21 cellular contexts compared by ENCODE assay signal in genomic region chr21:44971672-44971995, GRCh38. TPM values are rescaled to one million over a fixed set of nuclear protein-coding genes. Genes with fewer than 3 reads are reported as not detected.
A peak's percentile ranks its signal among the peaks of the same experiment; 100 is the strongest.
DNase-seq lines count a peak whose midpoint lies in the region; ATAC-seq and TF ChIP-seq lines count a peak whose summit lies in the region.
"Had no signal": no experiment of that assay in that cellular context is flagged by ENCODE, and none has a peak within 500 bp of the region (broad histone marks: within the 10 kb centered on the region; RNA-seq: fewer than 3 reads in every experiment).

No MANE protein-coding gene starts in this region.

- H3K56ac ChIP-seq in IMR-90 (ENCODE audit: extremely low read depth, insufficient read depth, low read length): no peak overlapping the region

- H3K4me3 ChIP-seq in GM23338: no peak overlapping the region
- no peak overlapping the region for H3K4me3 ChIP-seq in IMR-90 (ENCODE audit: insufficient read depth, low read depth, low read length)
- H3K4me3 ChIP-seq in gastroesophageal sphincter: no peak overlapping the region
- H3K4me3 ChIP-seq in spleen: no peak overlapping the region
- H3K4me3 ChIP-seq: SK-N-MC had no signal

- H3K4me2 ChIP-seq in GM23338: no peak overlapping the region
- no peak overlapping the region for H3K4me2 ChIP-seq in IMR-90 (ENCODE audit: low read depth, low read length)

- H3K4me1 Mint-ChIP-seq in GM23338: peaks cover 18% of the 10 kb centered on the region
- peaks cover 21% of the 10 kb centered on the region for H3K4me1 Mint-ChIP-seq in activated CD4-positive, alpha-beta T cell treated with anti-CD3 and anti-CD28 coated beads, Interleukin-2, amount 10 ng/mL, durations not matched to agents 7 days and 5 days

- H3K9ac ChIP-seq in IMR-90 (ENCODE audit: low read depth, low read length): no peak overlapping the region

- H3K36me3 ChIP-seq in GM23338 (ENCODE audit: insufficient read depth) (no peaks in the 10 kb centered on the region), IMR-90 (ENCODE audit: control insufficient read depth, insufficient read depth, low read length) (peaks cover 34% of the 10 kb centered on the region), gastroesophageal sphincter (peaks cover 0 to 59% of the 10 kb centered on the region in 2 donors), spleen (peaks cover 0 to 92% (median 12%) of the 10 kb centered on the region in 6 donors)

- peaks cover 16% of the 10 kb centered on the region for H4K20me1 ChIP-seq in GM23338 (replicated peaks; ENCODE audit: insufficient read depth)
- H4K20me1 ChIP-seq in IMR-90 (ENCODE audit: insufficient read depth, low read length): peaks cover 3% of the 10 kb centered on the region; the same call in 1 of the 2 replicates

- no peaks in the 10 kb centered on the region for H3K4me1 ChIP-seq in GM23338 (ENCODE audit: insufficient read depth)
- H3K4me1 ChIP-seq in IMR-90 (ENCODE audit: control insufficient read depth, insufficient read depth, low read length): peaks cover 25% of the 10 kb centered on the region
- peaks cover 0 to 83% (median 16%) of the 10 kb centered on the region in 3 donors for H3K4me1 ChIP-seq in gastroesophageal sphincter
- peaks cover 27 to 77% (median 53%) of the 10 kb centered on the region in 6 donors for H3K4me1 ChIP-seq in spleen

- H3F3A ChIP-seq in GM23338 (replicated peaks; ENCODE audit: low read depth): no peaks in the 10 kb centered on the region

- 0 out of 2 replicates have a peak overlapping the region, but pooled peaks have one; percentile 58 for H2AK5ac ChIP-seq in IMR-90 (ENCODE audit: low read depth, low read length)

- H3K14ac ChIP-seq in IMR-90 (replicated peaks; ENCODE audit: low read depth, low read length): no peak overlapping the region

- peaks cover 38% of the 10 kb centered on the region for H3K36me3 Mint-ChIP-seq in GM23338 (ENCODE audit: low read depth)
- H3K36me3 Mint-ChIP-seq in activated CD4-positive, alpha-beta T cell treated with anti-CD3 and anti-CD28 coated beads, Interleukin-2, amount 10 ng/mL, durations not matched to agents 7 days and 5 days (ENCODE audit: low read depth): peaks cover 4% of the 10 kb centered on the region

- POLR2A ChIA-PET in IMR-90 (lab: Charles Lee; ENCODE audit: unreplicated experiment): no interaction called here
- POLR2A ChIA-PET in activated CD4-positive, alpha-beta T cell treated with anti-CD3 and anti-CD28 coated beads, Interleukin-2, amount 10 ng/mL, durations not matched to agents 7 days and 5 days (lab: Charles Lee): no interaction called here

- 100% methylated on average over 8 of the region's 10 CpGs; no CpG with 5 or more reads in 1 of the 2 experiments for WGBS in IMR-90 (ENCODE audit: extremely low coverage in 2 of 2, insufficient read length in 1 of 2), 2 experiments
- WGBS in gastroesophageal sphincter (ENCODE audit: low coverage in 1 of 2), 2 donors: no CpG with 5 or more reads among the region's 10 CpGs
- WGBS in spleen, 5 donors: 64 to 82% (median 76%) methylated on average over 9 to 10 of the region's 10 CpGs

- no peak overlapping the region for H2BK120ac ChIP-seq in IMR-90 (ENCODE audit: low read depth, low read length)

- no peak for TF ChIP-seq CTCF in GM23338 (conservative IDR thresholded peaks at IDR 0.05; ENCODE audit: low read depth in 2 of 2)
- no peak for TF ChIP-seq CTCF in IMR-90 (conservative IDR thresholded peaks at IDR 0.05; ENCODE audit: low read depth, low read length)
- TF ChIP-seq CTCF in gastroesophageal sphincter (IDR thresholded peaks at IDR 0.05): no peak
- TF ChIP-seq CTCF in spleen (IDR thresholded peaks at IDR 0.05 in 8 of 11, conservative IDR thresholded peaks at IDR 0.05 in 3 of 11): no peak

- no peak for TF ChIP-seq RAD21 in IMR-90 (IDR thresholded peaks at IDR 0.05; ENCODE audit: low read length)

- DNase-seq in GM23338 (ENCODE audit: low spot score) (no peak), IMR-90 (no peak), spleen (no peak), NCI-H1092 (lab: John Stamatoyannopoulos, UW) (no peak)
- DNase-seq in stimulated activated CD4-positive, alpha-beta T cell treated with anti-CD3 and anti-CD28 coated beads, Interleukin-4, amount 100 ng/mL, for 1 hour: no peak
- no peak for DNase-seq in activated CD4-positive, alpha-beta T cell treated with anti-CD3 and anti-CD28 coated beads, Interleukin-2, amount 10 ng/mL, durations not matched to agents 7 days and 5 days
- DNase-seq: ACHN; AML-193; COR-L47; DMS153; GDM1; MM.1S; NCI-H1092 treated with DMSO at 0.1 percent for 48 hours; NCI-H2081; NCI-H2171 treated with DMSO at 0.1 percent for 48 hours; NCI-H446 treated with DMSO at 0.1 percent for 48 hours; NK-92 treated with Interleukin-12 subunit alpha and Interleukin-12 subunit beta, amount 100 ng/mL, for 24 hours; OCI-M1; SHP77 had no signal

- H4K91ac ChIP-seq in IMR-90 (ENCODE audit: insufficient read depth, low read depth, low read length): no peak overlapping the region

- dilution Hi-C loops in IMR-90 (cut with HindIII; ENCODE audit: low sequenced_read_pairs, unreplicated experiment): no loop called here

- H3K79me2 ChIP-seq in GM23338 (replicated peaks; ENCODE audit: insufficient read depth): peaks cover 3% of the 10 kb centered on the region; the same call in 1 of the 2 replicates

- no peak overlapping the region for H4K5ac ChIP-seq in IMR-90 (ENCODE audit: low read depth, low read length)

- TF ChIP-seq EP300 in gastroesophageal sphincter (IDR thresholded peaks at IDR 0.05): no peak

- intact Hi-C loops in IMR-90 (cut with micrococcal nuclease) (no loop called here), spleen (cut with DNase I; ENCODE audit: low total_unique reads) (no loop called here)

- no peak overlapping the region for H4K8ac ChIP-seq in IMR-90 (ENCODE audit: low read depth in 2 of 2, low read length in 2 of 2)

- H3K4ac ChIP-seq in IMR-90 (ENCODE audit: low read depth, low read length): no peak overlapping the region

- no peak overlapping the region for H2AFZ ChIP-seq in GM23338
- H2AFZ ChIP-seq in IMR-90 (replicated peaks; ENCODE audit: low read length, poor library complexity): no peak overlapping the region

- no peak for TF ChIP-seq POLR2A in IMR-90 (IDR thresholded peaks at IDR 0.05; ENCODE audit: low read depth, low read length)
- TF ChIP-seq POLR2A in gastroesophageal sphincter (IDR thresholded peaks at IDR 0.05): no peak
- no peak for TF ChIP-seq POLR2A in spleen (IDR thresholded peaks at IDR 0.05)

- H3K9me3 Mint-ChIP-seq in GM23338: no peaks in the 10 kb centered on the region
- H3K9me3 Mint-ChIP-seq in activated CD4-positive, alpha-beta T cell treated with anti-CD3 and anti-CD28 coated beads, Interleukin-2, amount 10 ng/mL, durations not matched to agents 7 days and 5 days: no peaks in the 10 kb centered on the region

- H3K79me1 ChIP-seq in IMR-90 (ENCODE audit: low read depth in 1 of 2, low read length in 2 of 2): peaks cover 7 to 35% of the 10 kb centered on the region in 2 experiments; a peak in 3 of 4 replicates

- in situ Hi-C loops in IMR-90 (cut with MboI; ENCODE audit: low sequenced_read_pairs): no loop called here

- H3K27ac Mint-ChIP-seq in GM23338: peak overlapping the region; percentile 89; the same call in 1 of the 2 replicates
- H3K27ac Mint-ChIP-seq in activated CD4-positive, alpha-beta T cell treated with anti-CD3 and anti-CD28 coated beads, Interleukin-2, amount 10 ng/mL, durations not matched to agents 7 days and 5 days: no peak overlapping the region

- H2BK20ac ChIP-seq in IMR-90 (ENCODE audit: low read depth, low read length): no peak overlapping the region

- H3K27me3 ChIP-seq in GM23338 (ENCODE audit: insufficient read depth): no peaks in the 10 kb centered on the region
- no peaks in the 10 kb centered on the region for H3K27me3 ChIP-seq in IMR-90 (ENCODE audit: control insufficient read depth, insufficient read depth, low read length)
- H3K27me3 ChIP-seq in gastroesophageal sphincter: no peaks in the 10 kb centered on the region
- H3K27me3 ChIP-seq in spleen (replicated peaks in 1 of 7): no peaks in the 10 kb centered on the region

- H3K27me3 Mint-ChIP-seq in GM23338 (ENCODE audit: insufficient read depth, low read depth, poor library complexity): peaks cover 7% of the 10 kb centered on the region
- H3K27me3 Mint-ChIP-seq in activated CD4-positive, alpha-beta T cell treated with anti-CD3 and anti-CD28 coated beads, Interleukin-2, amount 10 ng/mL, durations not matched to agents 7 days and 5 days: no peaks in the 10 kb centered on the region

- CTCF ChIA-PET in IMR-90 (lab: Yijun Ruan, JAX): no interaction called here
- CTCF ChIA-PET in activated CD4-positive, alpha-beta T cell treated with anti-CD3 and anti-CD28 coated beads, Interleukin-2, amount 10 ng/mL, durations not matched to agents 7 days and 5 days (lab: Charles Lee): no interaction called here

- no peaks in the 10 kb centered on the region for H3K9me2 ChIP-seq in GM23338 (ENCODE audit: insufficient read depth)

- H3K9me3 ChIP-seq in IMR-90 (ENCODE audit: control insufficient read depth, insufficient read depth, low read length) (no peaks in the 10 kb centered on the region), gastroesophageal sphincter (no peaks in the 10 kb centered on the region), spleen (no peaks in the 10 kb centered on the region)

- H2BK5ac ChIP-seq in IMR-90 (ENCODE audit: low read depth, low read length, poor library complexity, severe bottlenecking): no peak overlapping the region

- H3K9me1 ChIP-seq in IMR-90 (ENCODE audit: insufficient read depth, low read length): peaks cover 23% of the 10 kb centered on the region

- peak overlapping the region; percentile 55; the same call in 1 of the 2 replicates for H3K27ac ChIP-seq in GM23338 (ENCODE audit: low read depth)
- H3K27ac ChIP-seq in IMR-90 (ENCODE audit: insufficient read depth, low read length): no peak overlapping the region
- peak overlapping the region in 3 of 4 donors; percentile 60 to 90 (median 80) for H3K27ac ChIP-seq in gastroesophageal sphincter
- peak overlapping the region in 6 of 8 donors; percentile 32 to 93 (median 82) for H3K27ac ChIP-seq in spleen
- H3K27ac ChIP-seq: SK-N-MC had no signal

- no peak overlapping the region for H2BK15ac ChIP-seq in IMR-90 (ENCODE audit: low read depth, low read length)

- ATAC-seq in GM23338 (no peak), IMR-90 (ENCODE audit: low read depth) (no peak), gastroesophageal sphincter (no peak)

- H3K23ac ChIP-seq in IMR-90 (ENCODE audit: low read depth, low read length): no peak overlapping the region

- BruUV-seq in IMR-90 (replicated peaks; lab: Mats Ljungman, UMichigan): no TSS peak

- no peak overlapping the region for H3K4me3 Mint-ChIP-seq in GM23338
- H3K4me3 Mint-ChIP-seq in activated CD4-positive, alpha-beta T cell treated with anti-CD3 and anti-CD28 coated beads, Interleukin-2, amount 10 ng/mL, durations not matched to agents 7 days and 5 days: no peak overlapping the region

- H3K18ac ChIP-seq in IMR-90 (ENCODE audit: low read depth, low read length): no peak overlapping the region

- no peak overlapping the region for H2AK9ac ChIP-seq in IMR-90 (replicated peaks; ENCODE audit: low read depth, low read length, poor library complexity)

RNA-seq across cellular contexts. Expression of gene SLX9, which starts 31.8 kb away (rescaled TPM):
- 36.3 and 41.5 TPM in 2 replicates for total RNA-seq in GM23338 (2014; rRNA removed; shearing (Covaris generic))
- polyA plus RNA-seq in GM23338 (2016; fragmentation: Nextera tagmentation; extraction: Ambion mirVana) (46.9 and 48.0 TPM in 2 replicates), IMR-90 (2012; rRNA removed) (21.7 and 27.4 TPM in 2 replicates), spleen (10 to 100 TPM; 16.4 to 35.4 (median 28.5) TPM)
- total RNA-seq in IMR-90 (2012; rRNA removed) (10.4 and 17.5 TPM in 2 replicates), gastroesophageal sphincter (10 to 100 TPM; 15.7 to 53.9 (median 36.4) TPM), spleen (10 to 100 TPM in 6 of 7 donors, 1 to 10 TPM in 1; 6.1 to 30.6 (median 26.4) TPM)
- 29.5 and 45.6 TPM in 2 replicates for polyA plus RNA-seq in IMR-90 (2012; cell fraction: cytosol; rRNA removed)
- polyA plus RNA-seq in IMR-90 (2012; cell fraction: nucleus; rRNA removed; ENCODE audit: low replicate concordance): 26.6 and 28.5 TPM in 2 replicates
- 10 to 100 TPM; 32.7 to 39.8 TPM for total RNA-seq in activated CD4-positive, alpha-beta T cell treated with anti-CD3 and anti-CD28 coated beads, Interleukin-2, amount 10 ng/mL, durations not matched to agents 7 days and 5 days

RNA-seq across cellular contexts. Expression of gene ITGB2, which starts 50.9 kb away (rescaled TPM):
- total RNA-seq in GM23338 (2014; rRNA removed; shearing (Covaris generic)): 0.63 TPM in 1 of 2 replicates, not detected in the other
- polyA plus RNA-seq in GM23338 (2016; fragmentation: Nextera tagmentation; extraction: Ambion mirVana) (0.40 and 0.44 TPM in 2 replicates), IMR-90 (2012; rRNA removed) (0.14 TPM in 1 of 2 replicates, not detected in the other), spleen (100 to 1,000 TPM in 2 of 3 donors, 10 to 100 TPM in 1; 92.1 to 332 (median 250) TPM)
- total RNA-seq in IMR-90 (2012; rRNA removed) (not detected in 2 replicates), gastroesophageal sphincter (100 to 1,000 TPM in 1 of 4 donors, 10 to 100 TPM in 3; 10.4 to 112 (median 41.4) TPM), spleen (100 to 1,000 TPM; 285 to 754 (median 415) TPM)
- 0.06 and 0.15 TPM in 2 replicates for polyA plus RNA-seq in IMR-90 (2012; cell fraction: cytosol; rRNA removed)
- 0.07 TPM in 1 of 2 replicates, not detected in the other for polyA plus RNA-seq in IMR-90 (2012; cell fraction: nucleus; rRNA removed; ENCODE audit: low replicate concordance)
- 100 to 1,000 TPM; 439 to 500 TPM for total RNA-seq in activated CD4-positive, alpha-beta T cell treated with anti-CD3 and anti-CD28 coated beads, Interleukin-2, amount 10 ng/mL, durations not matched to agents 7 days and 5 days
